ENCODE assay signal across 18 cellular contexts in genomic region chr9:133525677-133526076, GRCh38. TPM values are rescaled to one million over a fixed set of nuclear protein-coding genes. Genes with fewer than 3 reads are reported as not detected.
"Had no signal": no experiment of that assay in that cellular context is flagged by ENCODE, and none has a peak within 500 bp of the region (broad histone marks: within the 10 kb centered on the region; RNA-seq: fewer than 3 reads in every experiment).

No MANE protein-coding gene starts in this region.

- H3K27ac ChIP-seq: brain microvascular endothelial cell, ovary had no signal

- H3K36me3 ChIP-seq: brain microvascular endothelial cell, ovary, tibial nerve had no signal

- H3K4me1 Mint-ChIP-seq: activated CD8-positive, alpha-beta memory T cell treated with anti-CD3 and anti-CD28 coated beads, Interleukin-2, amount 10 ng/mL, durations not matched to agents 7 days and 5 days had no signal

- H3K4me3 ChIP-seq: mucosa of descending colon, ovary, smooth muscle cell, tibial nerve had no signal

- ATAC-seq: activated CD8-positive, alpha-beta memory T cell treated with anti-CD3 and anti-CD28 coated beads, Interleukin-2, amount 10 ng/mL, durations not matched to agents 7 days and 5 days; mucosa of descending colon; natural killer cell treated with Interleukin-12 subunit alpha and Interleukin-12 subunit beta and Interleukin-15 and Interleukin-18, amount 100 ng/mL, for 72 hours had no signal

- DNase-seq: activated CD4-positive, alpha-beta T cell treated with anti-CD3 and anti-CD28 coated beads for 1 hour; activated CD4-positive, alpha-beta T cell treated with anti-CD3 and anti-CD28 coated beads, Interleukin-2, amount 50 U/mL, for 48 hours; activated CD8-positive, alpha-beta memory T cell treated with anti-CD3 and anti-CD28 coated beads, Interleukin-2, amount 10 ng/mL, durations not matched to agents 7 days and 5 days; activated effector memory CD4-positive, alpha-beta T cell treated with Interleukin-2 at 50 U/mL for 16 hours; activated T-cell treated with anti-CD3 and anti-CD28 coated beads, Interleukin-2, amount 50 U/mL, for 24 hours; brain microvascular endothelial cell; hippocampal formation had no signal

- H3K27ac Mint-ChIP-seq: activated CD8-positive, alpha-beta memory T cell treated with anti-CD3 and anti-CD28 coated beads, Interleukin-2, amount 10 ng/mL, durations not matched to agents 7 days and 5 days; activated naive CD4-positive, alpha-beta T cell treated with anti-CD3 and anti-CD28 coated beads, Interleukin-2, amount 50 U/mL, for 24 hours; activated T-cell treated with anti-CD3 and anti-CD28 coated beads, Interleukin-2, amount 50 U/mL, for 24 hours; natural killer cell treated with Interleukin-12 subunit alpha and Interleukin-12 subunit beta and Interleukin-15 and Interleukin-18, amount 100 ng/mL, for 72 hours had no signal

- H3K36me3 Mint-ChIP-seq: activated CD8-positive, alpha-beta memory T cell treated with anti-CD3 and anti-CD28 coated beads, Interleukin-2, amount 10 ng/mL, durations not matched to agents 7 days and 5 days; activated naive CD4-positive, alpha-beta T cell treated with anti-CD3 and anti-CD28 coated beads, Interleukin-2, amount 50 U/mL, for 24 hours; natural killer cell treated with Interleukin-12 subunit alpha and Interleukin-12 subunit beta and Interleukin-15 and Interleukin-18, amount 100 ng/mL, for 72 hours had no signal

- H3K4me3 Mint-ChIP-seq: activated CD8-positive, alpha-beta memory T cell treated with anti-CD3 and anti-CD28 coated beads, Interleukin-2, amount 10 ng/mL, durations not matched to agents 7 days and 5 days; activated naive CD4-positive, alpha-beta T cell treated with anti-CD3 and anti-CD28 coated beads, Interleukin-2, amount 50 U/mL, for 24 hours; activated T-cell treated with anti-CD3 and anti-CD28 coated beads, Interleukin-2, amount 50 U/mL, for 24 hours; natural killer cell treated with Interleukin-12 subunit alpha and Interleukin-12 subunit beta and Interleukin-15 and Interleukin-18, amount 100 ng/mL, for 72 hours had no signal

- H3K9me3 Mint-ChIP-seq: activated naive CD4-positive, alpha-beta T cell treated with anti-CD3 and anti-CD28 coated beads, Interleukin-2, amount 50 U/mL, for 24 hours; activated T-cell treated with anti-CD3 and anti-CD28 coated beads, Interleukin-2, amount 50 U/mL, for 24 hours; natural killer cell treated with Interleukin-12 subunit alpha and Interleukin-12 subunit beta and Interleukin-15 and Interleukin-18, amount 100 ng/mL, for 72 hours had no signal

- H3K27me3 ChIP-seq: ovary had no signal

- H3K9me3 ChIP-seq: mucosa of descending colon, ovary, tibial nerve had no signal

- H3K27me3 Mint-ChIP-seq: activated CD8-positive, alpha-beta memory T cell treated with anti-CD3 and anti-CD28 coated beads, Interleukin-2, amount 10 ng/mL, durations not matched to agents 7 days and 5 days; activated naive CD4-positive, alpha-beta T cell treated with anti-CD3 and anti-CD28 coated beads, Interleukin-2, amount 50 U/mL, for 24 hours had no signal

RNA-seq across cellular contexts. Expression of gene MYMK, which starts 0.9 kb away (rescaled TPM):
- total RNA-seq: activated CD8-positive, alpha-beta memory T cell treated with anti-CD3 and anti-CD28 coated beads, Interleukin-2, amount 10 ng/mL, durations not matched to agents 7 days and 5 days; chondrocyte; dermis microvascular lymphatic vessel endothelial cell; glomerular endothelial cell; lung microvascular endothelial cell; mucosa of descending colon; natural killer cell treated with Interleukin-12 subunit alpha and Interleukin-12 subunit beta and Interleukin-15 and Interleukin-18, amount 100 ng/mL, for 72 hours; ovary; smooth muscle cell had no signal
- polyA plus RNA-seq: esophagus, ovary, smooth muscle cell had no signal

RNA-seq across cellular contexts. Expression of gene ADAMTSL2, which starts 8.8 kb away (rescaled TPM):
- total RNA-seq: activated CD8-positive, alpha-beta memory T cell treated with anti-CD3 and anti-CD28 coated beads, Interleukin-2, amount 10 ng/mL, durations not matched to agents 7 days and 5 days; glomerular endothelial cell; natural killer cell treated with Interleukin-12 subunit alpha and Interleukin-12 subunit beta and Interleukin-15 and Interleukin-18, amount 100 ng/mL, for 72 hours had no signal
